Comparison of ENCODE assay signal across 1 cellular context in the genomic region with DNA sequence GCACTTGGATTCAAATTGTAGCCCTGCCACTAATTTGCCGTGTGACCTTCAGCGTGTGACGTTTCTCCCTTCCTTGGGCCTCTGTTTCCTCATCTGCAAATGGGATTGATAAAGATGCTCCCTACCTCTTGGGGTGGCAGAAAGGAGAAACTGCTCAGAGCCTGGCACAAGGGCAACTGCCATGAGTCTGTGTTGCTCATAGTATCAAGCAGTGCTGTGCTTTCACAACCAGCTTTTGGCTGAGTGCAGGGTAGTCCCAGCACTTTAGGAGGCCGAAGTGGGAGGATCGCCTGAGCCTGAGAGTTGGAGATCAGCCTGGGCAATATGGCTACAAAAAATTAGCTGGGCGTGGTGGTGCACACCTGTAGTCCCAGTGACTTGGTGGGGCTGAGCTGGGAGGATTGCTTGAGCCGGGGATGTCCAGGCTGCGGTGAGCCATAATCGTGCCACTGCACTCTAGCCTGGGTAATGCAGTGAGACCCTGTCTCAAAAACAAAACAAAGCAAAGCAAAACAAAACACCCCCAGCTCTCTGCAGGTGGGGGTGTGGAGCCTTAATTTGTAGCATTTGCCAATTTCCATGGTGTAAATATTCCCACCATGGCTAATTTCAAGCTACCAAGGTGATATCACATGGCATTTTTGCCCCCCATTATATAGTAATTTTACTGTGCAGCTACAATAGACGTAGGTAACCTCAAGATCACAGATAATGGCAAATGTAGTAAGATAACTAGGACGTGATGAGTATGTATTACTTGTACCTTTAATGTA.
TF ChIP-seq lines count a peak whose summit lies in the region.

No MANE protein-coding gene starts in this region.

TF ChIP-seq in HCT116, 20 proteins besides CTCF, POLR2A, EP300 and RAD21 (continued from another document):
- no peak for TF ChIP-seq CBX3 (IDR thresholded peaks at IDR 0.05; ENCODE audit: low read depth)
